Comparison of ENCODE assay signal across 22 cellular contexts in the genomic region with DNA sequence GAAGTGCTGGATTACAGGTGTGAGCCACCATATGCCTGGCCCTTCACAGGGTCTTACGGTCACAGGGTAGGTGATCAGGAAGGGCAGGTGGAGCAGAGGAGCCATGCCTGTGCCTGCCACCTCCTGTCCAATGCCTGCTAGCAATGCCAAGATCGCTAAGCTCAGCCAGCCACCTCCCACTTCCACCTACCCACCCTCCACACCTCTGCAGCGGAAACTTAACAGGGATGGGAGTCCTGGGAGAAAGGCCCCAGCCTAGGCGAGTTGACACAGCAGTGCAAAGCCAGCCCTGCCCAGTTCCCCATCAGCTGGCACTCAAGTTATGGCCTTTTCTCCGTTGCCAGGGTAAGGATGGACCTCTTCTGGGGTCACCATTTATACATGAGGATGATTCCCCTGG. TPM values are rescaled to one million over a fixed set of nuclear protein-coding genes. Genes with fewer than 3 reads are reported as not detected.
"Had no signal": no experiment of that assay in that cellular context is flagged by ENCODE, and none has a peak within 500 bp of the region (broad histone marks: within the 10 kb centered on the region; RNA-seq: fewer than 3 reads in every experiment).

No MANE protein-coding gene starts in this region.

- H3K27me3 ChIP-seq: esophagus muscularis mucosa, gastrocnemius medialis, heart right ventricle, right lobe of liver, stomach, transverse colon had no signal

- ATAC-seq: effector memory CD8-positive, alpha-beta T cell; gastrocnemius medialis; heart right ventricle; psoas muscle; right lobe of liver had no signal

- H3K27me3 Mint-ChIP-seq: effector memory CD8-positive, alpha-beta T cell; naive B cell had no signal

- DNase-seq: effector memory CD8-positive, alpha-beta T cell; gastrocnemius medialis; heart right ventricle; hypothalamus; kidney glomerular epithelial cell; mesendoderm; naive B cell; psoas muscle; retina; right lobe of liver; stimulated activated CD4-positive, alpha-beta T cell treated with anti-CD3 and anti-CD28 coated beads, Interleukin-1b, Interleukin-23, amount 100 ng/mL, for 48 hours; stimulated activated CD4-positive, alpha-beta T cell treated with anti-CD3 and anti-CD28 coated beads, Interleukin-4, amount 100 ng/mL, for 24 hours; stimulated activated naive CD4-positive, alpha-beta T cell; stomach; substantia nigra; transverse colon had no signal

- H3K9me3 ChIP-seq: esophagus muscularis mucosa, gastrocnemius medialis, right lobe of liver, stomach, thoracic aorta, transverse colon had no signal

- H3K27ac Mint-ChIP-seq: effector memory CD8-positive, alpha-beta T cell; nephron had no signal

- H3K4me1 ChIP-seq: gastrocnemius medialis, psoas muscle, right lobe of liver, transverse colon had no signal

- H3K27ac ChIP-seq: epithelial cell of prostate, esophagus muscularis mucosa, gastrocnemius medialis, heart right ventricle, psoas muscle, right lobe of liver, stomach, thoracic aorta, transverse colon had no signal

- H3K4me3 Mint-ChIP-seq: effector memory CD8-positive, alpha-beta T cell; naive B cell; nephron had no signal

- H3K9me3 Mint-ChIP-seq: effector memory CD8-positive, alpha-beta T cell; naive B cell had no signal

- H3K4me3 ChIP-seq: esophagus muscularis mucosa, gastrocnemius medialis, heart right ventricle, psoas muscle, right lobe of liver, stomach, thoracic aorta, transverse colon had no signal

RNA-seq across cellular contexts. Expression of a gene that starts 47.3 kb away (rescaled TPM):
- total RNA-seq: gastrocnemius medialis had no signal

RNA-seq across cellular contexts. Expression of a gene that starts 59.5 kb away (rescaled TPM):
- total RNA-seq: fibroblast of villous mesenchyme, heart right ventricle, lung microvascular endothelial cell had no signal
- polyA plus RNA-seq: heart right ventricle had no signal
